Comparison of ENCODE assay signal across 9 cellular contexts in genomic region chr5:180786398-180787005, GRCh38. TPM values are rescaled to one million over a fixed set of nuclear protein-coding genes. Genes with fewer than 3 reads are reported as not detected.
DNase-seq lines count a peak whose midpoint lies in the region; ATAC-seq and TF ChIP-seq lines count a peak whose summit lies in the region.
"Had no signal": no experiment of that assay in that cellular context is flagged by ENCODE, and none has a peak within 500 bp of the region (broad histone marks: within the 10 kb centered on the region; RNA-seq: fewer than 3 reads in every experiment).

No MANE protein-coding gene starts in this region.

- dilution Hi-C loops in IMR-90 (cut with HindIII; ENCODE audit: low sequenced_read_pairs, unreplicated experiment), result no loop called here

- peaks cover 13 to 65% of the 10 kb centered on the region in 2 experiments; a peak in 3 of 4 replicates for H3K79me1 ChIP-seq in IMR-90 (ENCODE audit: low read depth in 1 of 2, low read length in 2 of 2)

- ATAC-seq in IMR-90 (ENCODE audit: low read depth), result no peak

- peak overlapping the region; percentile 84 for H3K14ac ChIP-seq in IMR-90 (replicated peaks; ENCODE audit: low read depth, low read length)

- H3K27me3 ChIP-seq in IMR-90 (ENCODE audit: control insufficient read depth, insufficient read depth, low read length), result no peaks in the 10 kb centered on the region
- no peaks in the 10 kb centered on the region for H3K27me3 ChIP-seq in adrenal gland

- H3K36me3 ChIP-seq in IMR-90 (ENCODE audit: control insufficient read depth, insufficient read depth, low read length), result peaks cover 23% of the 10 kb centered on the region
- peaks cover 0 to 17% of the 10 kb centered on the region in 2 donors for H3K36me3 ChIP-seq in adrenal gland (replicated peaks in 1 of 2)

- H3K4ac ChIP-seq in IMR-90 (ENCODE audit: low read depth, low read length), result peak overlapping the region; percentile 97

- peak overlapping the region; percentile 64 for H3K56ac ChIP-seq in IMR-90 (ENCODE audit: extremely low read depth, insufficient read depth, low read length)

- no TSS peak for BruUV-seq in IMR-90 (replicated peaks; lab: Mats Ljungman, UMichigan)

- in situ Hi-C loops in IMR-90 (cut with MboI; ENCODE audit: low sequenced_read_pairs), result no loop called here

- H4K20me1 ChIP-seq in IMR-90 (ENCODE audit: insufficient read depth, low read length), result peaks cover 16% of the 10 kb centered on the region

- H4K8ac ChIP-seq in IMR-90 (ENCODE audit: low read depth in 2 of 2, low read length in 2 of 2), result peak overlapping the region; percentile 67 to 85

- H3K9me3 ChIP-seq in IMR-90 (ENCODE audit: control insufficient read depth, insufficient read depth, low read length) (no peaks in the 10 kb centered on the region), adrenal gland (replicated peaks in 1 of 3) (no peaks in the 10 kb centered on the region)

- no peak for TF ChIP-seq POLR2A in IMR-90 (IDR thresholded peaks at IDR 0.05; ENCODE audit: low read depth, low read length)
- TF ChIP-seq POLR2A in adrenal gland (IDR thresholded peaks at IDR 0.05), result no peak

- peak overlapping the region; percentile 76 for H2AK5ac ChIP-seq in IMR-90 (ENCODE audit: low read depth, low read length)

- no peak for TF ChIP-seq CTCF in IMR-90 (conservative IDR thresholded peaks at IDR 0.05; ENCODE audit: low read depth, low read length)
- no peak for TF ChIP-seq CTCF in adrenal gland (IDR thresholded peaks at IDR 0.05)
- no peak for TF ChIP-seq CTCF in GM20000 (IDR thresholded peaks at IDR 0.05; ENCODE audit: extremely low read depth, missing control alignments)

- H2BK5ac ChIP-seq in IMR-90 (ENCODE audit: low read depth, low read length, poor library complexity, severe bottlenecking), result peak overlapping the region; percentile 94

- H4K5ac ChIP-seq in IMR-90 (ENCODE audit: low read depth, low read length), result peak overlapping the region; percentile 95

- H3K18ac ChIP-seq in IMR-90 (ENCODE audit: low read depth, low read length), result peak overlapping the region; percentile 84

- intact Hi-C loops in IMR-90 (cut with micrococcal nuclease), result loop anchor here (1.0 to 2.0 kb wide), 2 partner anchors 14 to 434 kb away; partner anchors contain the start of gene GFPT2
- intact Hi-C loops in adrenal gland (cut with DNase I), result loop anchor here (5.0 to 10.0 kb wide), 3 partner anchors 76 to 368 kb away; partner anchors contain the start of gene ZFP62 (in 2 of the 2)

- no CpG with 5 or more reads among the region's 16 CpGs for WGBS in IMR-90 (ENCODE audit: extremely low coverage in 2 of 2, insufficient read length in 1 of 2), 2 experiments
- WGBS in adrenal gland, 4 donors, result 52 to 63% (median 60%) methylated on average over 16 of the region's 16 CpGs

- POLR2A ChIA-PET in IMR-90 (lab: Charles Lee; ENCODE audit: unreplicated experiment), result no interaction called here

- CTCF ChIA-PET in IMR-90 (lab: Yijun Ruan, JAX), result no interaction called here

- H3K9ac ChIP-seq in IMR-90 (ENCODE audit: low read depth, low read length), result peak overlapping the region; percentile 50

- H3K27ac ChIP-seq in IMR-90 (ENCODE audit: insufficient read depth, low read length) (peak overlapping the region; percentile 96), adrenal gland (peak overlapping the region in 4 of 5 donors; percentile 78 to 96 (median 84)), skin epidermis (peak overlapping the region in 20 of 21 experiments; percentile 19 to 84 (median 66))

- DNase-seq in IMR-90, result no peak
- peak in 2 of 7 donors; percentile 42 to 45 for DNase-seq in adrenal gland
- DNase-seq in left kidney (ENCODE audit: low read depth, low spot score), result peak; percentile 61
- no peak for DNase-seq in NCI-H2171 (lab: John Stamatoyannopoulos, UW)
- DNase-seq in GM20000 (ENCODE audit: low spot score), result no peak
- DNase-seq in mesenteric fat pad (ENCODE audit: low spot score), result no peak
- no peak for DNase-seq in putamen (ENCODE audit: low spot score)
- DNase-seq: NCI-H187 treated with DMSO at 0.1 percent for 48 hours had no signal

- peak overlapping the region; percentile 85 for H2BK20ac ChIP-seq in IMR-90 (ENCODE audit: low read depth, low read length)

- peak overlapping the region; percentile 75 for H2AFZ ChIP-seq in IMR-90 (replicated peaks; ENCODE audit: low read length, poor library complexity)

- peak overlapping the region; percentile 86 for H2AK9ac ChIP-seq in IMR-90 (replicated peaks; ENCODE audit: low read depth, low read length, poor library complexity)

- peak overlapping the region; percentile 94 for H4K91ac ChIP-seq in IMR-90 (ENCODE audit: insufficient read depth, low read depth, low read length)

- TF ChIP-seq RAD21 in IMR-90 (IDR thresholded peaks at IDR 0.05; ENCODE audit: low read length), result no peak

- H2BK15ac ChIP-seq in IMR-90 (ENCODE audit: low read depth, low read length), result peak overlapping the region; percentile 29; the same call in 2 of the 3 replicates

- no peak overlapping the region for H3K4me3 ChIP-seq in IMR-90 (ENCODE audit: insufficient read depth, low read depth, low read length)
- H3K4me3 ChIP-seq in adrenal gland, result no peak overlapping the region
- no peak overlapping the region for H3K4me3 ChIP-seq in skin epidermis

- H3K4me1 ChIP-seq in IMR-90 (ENCODE audit: control insufficient read depth, insufficient read depth, low read length) (peaks cover 30% of the 10 kb centered on the region), adrenal gland (replicated peaks in 1 of 2) (peaks cover 27 to 33% of the 10 kb centered on the region in 2 donors)

- H3K9me1 ChIP-seq in IMR-90 (ENCODE audit: insufficient read depth, low read length), result peaks cover 10% of the 10 kb centered on the region; the same call in 1 of the 2 replicates

- peak overlapping the region; percentile 93 for H2BK120ac ChIP-seq in IMR-90 (ENCODE audit: low read depth, low read length)

- peak overlapping the region; percentile 76; the same call in 1 of the 2 replicates for H3K4me2 ChIP-seq in IMR-90 (ENCODE audit: low read depth, low read length)

- peak overlapping the region; percentile 89 for H3K23ac ChIP-seq in IMR-90 (ENCODE audit: low read depth, low read length)

TF ChIP-seq in IMR-90, 13 proteins besides CTCF, POLR2A, EP300 and RAD21:
- no peak for TF ChIP-seq RCOR1 (IDR thresholded peaks at IDR 0.05; ENCODE audit: insufficient replicate concordance, low read length)
- TF ChIP-seq SMC3 (IDR thresholded peaks at IDR 0.05; ENCODE audit: low read depth, low read length), result no peak
- no peak for TF ChIP-seq BHLHE40 (IDR thresholded peaks at IDR 0.05; ENCODE audit: low read depth, low read length)
- TF ChIP-seq FOS (IDR thresholded peaks at IDR 0.05; ENCODE audit: low read depth, low read length), result no peak
- TF ChIP-seq NFE2L2 (IDR thresholded peaks at IDR 0.05; ENCODE audit: low read depth, low read length), result no peak
- TF ChIP-seq CHD1 (IDR thresholded peaks at IDR 0.05; ENCODE audit: low read depth, low read length), result no peak
- no peak for TF ChIP-seq MXI1 (IDR thresholded peaks at IDR 0.05; ENCODE audit: borderline replicate concordance, low read depth, low read length)
- no peak for TF ChIP-seq MAFK (IDR thresholded peaks at IDR 0.05; ENCODE audit: low read depth, low read length)
- TF ChIP-seq, protein P1, sequence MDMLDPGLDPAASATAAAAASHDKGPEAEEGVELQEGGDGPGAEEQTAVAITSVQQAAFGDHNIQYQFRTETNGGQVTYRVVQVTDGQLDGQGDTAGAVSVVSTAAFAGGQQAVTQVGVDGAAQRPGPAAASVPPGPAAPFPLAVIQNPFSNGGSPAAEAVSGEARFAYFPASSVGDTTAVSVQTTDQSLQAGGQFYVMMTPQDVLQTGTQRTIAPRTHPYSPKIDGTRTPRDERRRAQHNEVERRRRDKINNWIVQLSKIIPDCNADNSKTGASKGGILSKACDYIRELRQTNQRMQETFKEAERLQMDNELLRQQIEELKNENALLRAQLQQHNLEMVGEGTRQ (IDR thresholded peaks at IDR 0.05; ENCODE audit: low read depth, low read length), result no peak
- TF ChIP-seq MAZ (IDR thresholded peaks at IDR 0.05; ENCODE audit: borderline replicate concordance, low read depth, low read length), result no peak
- TF ChIP-seq CEBPB (IDR thresholded peaks at IDR 0.05; ENCODE audit: low read depth, low read length), result no peak
- TF ChIP-seq, protein P2, sequence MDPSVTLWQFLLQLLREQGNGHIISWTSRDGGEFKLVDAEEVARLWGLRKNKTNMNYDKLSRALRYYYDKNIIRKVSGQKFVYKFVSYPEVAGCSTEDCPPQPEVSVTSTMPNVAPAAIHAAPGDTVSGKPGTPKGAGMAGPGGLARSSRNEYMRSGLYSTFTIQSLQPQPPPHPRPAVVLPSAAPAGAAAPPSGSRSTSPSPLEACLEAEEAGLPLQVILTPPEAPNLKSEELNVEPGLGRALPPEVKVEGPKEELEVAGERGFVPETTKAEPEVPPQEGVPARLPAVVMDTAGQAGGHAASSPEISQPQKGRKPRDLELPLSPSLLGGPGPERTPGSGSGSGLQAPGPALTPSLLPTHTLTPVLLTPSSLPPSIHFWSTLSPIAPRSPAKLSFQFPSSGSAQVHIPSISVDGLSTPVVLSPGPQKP (IDR thresholded peaks at IDR 0.05; ENCODE audit: borderline replicate concordance, low read depth, low read length), result no peak
- no peak for TF ChIP-seq RFX5 (IDR thresholded peaks at IDR 0.05; ENCODE audit: low read depth, low read length)
TF ChIP-seq in IMR-90: peak in this region for 0.

RNA-seq across cellular contexts. Expression of gene MGAT1, which starts 16.1 kb away (rescaled TPM):
- total RNA-seq in IMR-90 (2012; rRNA removed), result 56.3 and 62.2 TPM in 2 replicates
- 141 and 150 TPM in 2 replicates for polyA plus RNA-seq in IMR-90 (2012; rRNA removed)
- 154 and 222 TPM in 2 replicates for polyA plus RNA-seq in IMR-90 (2012; cell fraction: cytosol; rRNA removed)
- polyA plus RNA-seq in IMR-90 (2012; cell fraction: nucleus; rRNA removed; ENCODE audit: low replicate concordance), result 76.6 and 140 TPM in 2 replicates
- 100 to 1,000 TPM; 117 to 224 (median 152) TPM for total RNA-seq in adrenal gland
- 100 to 1,000 TPM in 1 of 3 donors, 10 to 100 TPM in 2; 46.8 to 144 (median 62.7) TPM for polyA plus RNA-seq in adrenal gland
- 380 TPM for total RNA-seq in mesenteric fat pad

RNA-seq across cellular contexts. Expression of gene OR2Y1, which starts 46.6 kb away (rescaled TPM):
- total RNA-seq in IMR-90 (2012; rRNA removed) (not detected in 2 replicates), adrenal gland (not detected), mesenteric fat pad (not detected)
- polyA plus RNA-seq in IMR-90 (2012; rRNA removed) (not detected in 2 replicates), adrenal gland (not detected)
- polyA plus RNA-seq in IMR-90 (2012; cell fraction: cytosol; rRNA removed), result not detected in 2 replicates
- polyA plus RNA-seq in IMR-90 (2012; cell fraction: nucleus; rRNA removed; ENCODE audit: low replicate concordance), result not detected in 2 replicates
